Comparison of ENCODE assay signal across 8 cellular contexts in the genomic region with DNA sequence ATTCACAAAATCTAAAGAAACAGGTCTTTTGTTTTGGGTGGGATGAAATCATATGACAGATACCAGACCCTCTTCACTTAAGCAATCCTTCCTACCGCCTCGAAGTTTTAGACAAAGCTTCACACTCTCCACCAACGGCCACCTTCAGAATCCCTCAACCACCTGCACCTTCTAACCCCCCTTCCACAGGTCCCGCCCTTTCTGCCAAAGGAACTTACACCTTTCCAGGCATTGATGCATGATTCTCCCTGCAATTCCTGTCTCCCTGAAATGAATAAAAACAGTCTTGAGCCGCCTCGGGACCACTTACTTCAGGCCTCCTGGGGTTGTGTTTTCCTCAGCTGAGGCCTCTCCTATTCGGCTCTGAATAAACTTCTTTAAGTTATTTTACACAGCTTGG. TPM values are rescaled to one million over a fixed set of nuclear protein-coding genes. Genes with fewer than 3 reads are reported as not detected.
DNase-seq lines count a peak whose midpoint lies in the region; ATAC-seq and TF ChIP-seq lines count a peak whose summit lies in the region.

No MANE protein-coding gene starts in this region.

- peak overlapping the region; percentile 53 for H3K4me3 ChIP-seq in SJSA1
- peak overlapping the region; percentile 84 for H3K4me3 ChIP-seq in fibroblast of villous mesenchyme (ENCODE audit: low read depth, low read length)

- H3K9me3 ChIP-seq in SJSA1 (replicated peaks): peaks cover 3% of the 10 kb centered on the region; the same call in 1 of the 2 replicates

- H3K36me3 ChIP-seq in SJSA1: 0 out of 2 replicates have a peak, but pooled peaks cover 3% of the 10 kb centered on the region

- no peak overlapping the region for H3K27ac ChIP-seq in SJSA1

- ATAC-seq in HG03097 (IDR thresholded peaks at IDR 0.05; ENCODE audit: low FRiP score, unreplicated experiment): no peak

- no peaks in the 10 kb centered on the region for H3K27me3 ChIP-seq in SJSA1 (replicated peaks)

- DNase-seq in ELF-1 (ENCODE audit: low read depth, low spot score) (peak; percentile 24), SJSA1 (ENCODE audit: low read depth in 1 of 2, low spot score in 2 of 2) (no peak), fibroblast of villous mesenchyme (ENCODE audit: low read depth) (peak; percentile 7), retina (peak; percentile 36), DMS114 treated with DMSO at 0.1 percent for 48 hours (lab: John Stamatoyannopoulos, UW; ENCODE audit: unreplicated experiment) (no peak), cerebellar nuclear complex (lab: John Stamatoyannopoulos, UW) (no peak), AML-193 (lab: John Stamatoyannopoulos, UW) (no peak)

- no peak for TF ChIP-seq CTCF in fibroblast of villous mesenchyme (IDR thresholded peaks at IDR 0.05; ENCODE audit: insufficient read depth, low read depth, low read length)

- no peaks in the 10 kb centered on the region for H3K4me1 ChIP-seq in SJSA1 (replicated peaks)

RNA-seq across cellular contexts. Expression of gene ZNF433, which starts 0.9 kb away (rescaled TPM):
- total RNA-seq in SJSA1 (2014; rRNA removed; shearing (Covaris generic)): 0.50 and 1.4 TPM in 2 replicates
- 1.3 and 4.2 TPM in 2 replicates for total RNA-seq in fibroblast of villous mesenchyme

RNA-seq across cellular contexts. Expression of gene ZNF878, which starts 18.2 kb away (rescaled TPM):
- total RNA-seq in SJSA1 (2014; rRNA removed; shearing (Covaris generic)): 0.08 TPM in 1 of 2 replicates, not detected in the other
- under 0.01 TPM in 2 replicates for total RNA-seq in fibroblast of villous mesenchyme

RNA-seq across cellular contexts. Expression of gene ZNF844, which starts 29.9 kb away (rescaled TPM):
- 0.13 and 0.82 TPM in 2 replicates for total RNA-seq in SJSA1 (2014; rRNA removed; shearing (Covaris generic))
- 1.3 and 1.7 TPM in 2 replicates for total RNA-seq in fibroblast of villous mesenchyme

Comparison
In these comparisons a context has a peak if more than half of its experiments do, and no peak if none do; other contexts are left out.
1. DNase-seq: peak in ELF-1 (single experiment), fibroblast of villous mesenchyme (single experiment) and retina (single experiment); none in SJSA1 (0 of 2), DMS114 treated with DMSO at 0.1 percent for 48 hours (single experiment), cerebellar nuclear complex (0 of 2) and AML-193 (0 of 2).